In the genomic region with DNA sequence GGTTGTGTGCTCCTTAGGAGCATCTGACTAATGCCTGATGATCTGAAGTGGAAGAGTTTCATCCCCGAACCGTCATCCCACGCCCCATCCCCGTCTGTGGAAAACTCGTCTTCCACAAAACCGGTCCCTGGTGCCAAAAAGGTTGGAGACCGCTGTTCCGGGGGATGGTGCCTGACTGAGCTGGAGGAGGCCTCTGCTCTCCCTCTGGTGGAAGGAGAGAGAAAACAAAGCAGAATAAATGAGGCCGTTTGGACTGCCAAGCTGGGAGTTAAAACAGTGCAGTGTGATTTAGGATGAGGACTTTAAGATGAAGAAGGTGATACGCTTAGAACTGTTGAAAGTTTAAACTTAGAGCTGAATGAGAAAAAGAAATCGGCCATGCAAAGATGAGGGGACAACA, we compare ENCODE assay signal across 22 cellular contexts. TPM values are rescaled to one million over a fixed set of nuclear protein-coding genes. Genes with fewer than 3 reads are reported as not detected.
"Had no signal": no experiment of that assay in that cellular context is flagged by ENCODE, and none has a peak within 500 bp of the region (broad histone marks: within the 10 kb centered on the region; RNA-seq: fewer than 3 reads in every experiment).

No MANE protein-coding gene starts in this region.

RNA-seq across cellular contexts. Expression of gene CTAG1B, which starts 14.6 kb away (rescaled TPM):
- total RNA-seq: activated B cell treated with CpG ODN at 0.5 μM for 24 hours; activated CD4-positive, alpha-beta memory T cell treated with anti-CD3 and anti-CD28 coated beads for 36 hours; activated CD4-positive, alpha-beta T cell treated with anti-CD3 and anti-CD28 coated beads, Interleukin-2, amount 10 ng/mL, durations not matched to agents 24 days and 14 days; activated CD8-positive, alpha-beta memory T cell treated with anti-CD3 and anti-CD28 coated beads for 36 hours; activated CD8-positive, alpha-beta T cell treated with anti-CD3 and anti-CD28 coated beads for 36 hours; activated naive CD4-positive, alpha-beta T cell treated with anti-CD3 and anti-CD28 coated beads for 36 hours; activated naive CD4-positive, alpha-beta T cell treated with anti-CD3 and anti-CD28 coated beads, Interleukin-2, amount 50 U/mL, for 72 hours; activated naive CD8-positive, alpha-beta T cell treated with anti-CD3 and anti-CD28 coated beads for 36 hours; activated T-cell treated with anti-CD3 and anti-CD28 coated beads, Interleukin-2, amount 50 U/mL, for 4 hours; activated T-cell treated with anti-CD3 and anti-CD28 coated beads, Interleukin-2, amount 50 U/mL, for 72 hours; activated T-helper 1 cell treated with anti-CD3 and anti-CD28 coated beads, Interleukin-12 subunit alpha, Interleukin-12 subunit beta, Interleukin-2, Interleukin-4 antibody, amounts not matched to agents 30 ng/mL and 10 ng/mL and 1 ng/mL, durations not matched to agents 14 hours and 24 hours and 36 hours; activated T-helper 17 cell treated with anti-CD3 and anti-CD28 coated beads, Interleukin-2, amount 50 U/mL, for 72 hours; adrenal gland; aorta; astrocyte; body of pancreas; cardiac septum; cerebellum; T-helper 1 cell treated with Interleukin-12 subunit alpha and Interleukin-12 subunit beta and Interleukin-4 antibody, amounts not matched to agents 30 ng/mL and 1 ng/mL, for 36 hours; T-helper 17 cell; T-helper 2 cell treated with Interferon-gamma antibody and Interleukin-4, amounts not matched to agents 100 ng/mL and 5 ng/mL, for 36 hours had no signal
- polyA plus RNA-seq: aorta had no signal

RNA-seq across cellular contexts. Expression of gene CTAG2, which starts 19.7 kb away (rescaled TPM):
- total RNA-seq: activated B cell treated with CpG ODN at 0.5 μM for 24 hours; activated CD4-positive, alpha-beta memory T cell treated with anti-CD3 and anti-CD28 coated beads for 36 hours; activated CD4-positive, alpha-beta T cell treated with anti-CD3 and anti-CD28 coated beads, Interleukin-2, amount 10 ng/mL, durations not matched to agents 24 days and 14 days; activated CD8-positive, alpha-beta T cell treated with anti-CD3 and anti-CD28 coated beads for 36 hours; activated naive CD4-positive, alpha-beta T cell treated with anti-CD3 and anti-CD28 coated beads for 36 hours; activated naive CD4-positive, alpha-beta T cell treated with anti-CD3 and anti-CD28 coated beads, Interleukin-2, amount 50 U/mL, for 72 hours; activated T-cell treated with anti-CD3 and anti-CD28 coated beads, Interleukin-2, amount 50 U/mL, for 72 hours; activated T-helper 1 cell treated with anti-CD3 and anti-CD28 coated beads, Interleukin-12 subunit alpha, Interleukin-12 subunit beta, Interleukin-2, Interleukin-4 antibody, amounts not matched to agents 30 ng/mL and 10 ng/mL and 1 ng/mL, durations not matched to agents 14 hours and 24 hours and 36 hours; activated T-helper 17 cell treated with anti-CD3 and anti-CD28 coated beads, Interleukin-2, amount 50 U/mL, for 72 hours; aorta; astrocyte; body of pancreas; breast epithelium; cardiac septum; cerebellum; T-helper 1 cell treated with Interleukin-12 subunit alpha and Interleukin-12 subunit beta and Interleukin-4 antibody, amounts not matched to agents 30 ng/mL and 1 ng/mL, for 36 hours; T-helper 17 cell; T-helper 2 cell treated with Interferon-gamma antibody and Interleukin-4, amounts not matched to agents 100 ng/mL and 5 ng/mL, for 36 hours had no signal

RNA-seq across cellular contexts. Expression of gene CTAG1A, which starts 48.7 kb away (rescaled TPM):
- total RNA-seq: activated B cell treated with CpG ODN at 0.5 μM for 24 hours; activated CD4-positive, alpha-beta memory T cell treated with anti-CD3 and anti-CD28 coated beads for 36 hours; activated CD4-positive, alpha-beta T cell treated with anti-CD3 and anti-CD28 coated beads, Interleukin-2, amount 10 ng/mL, durations not matched to agents 24 days and 14 days; activated CD8-positive, alpha-beta memory T cell treated with anti-CD3 and anti-CD28 coated beads for 36 hours; activated CD8-positive, alpha-beta T cell treated with anti-CD3 and anti-CD28 coated beads for 36 hours; activated naive CD4-positive, alpha-beta T cell treated with anti-CD3 and anti-CD28 coated beads for 36 hours; activated naive CD4-positive, alpha-beta T cell treated with anti-CD3 and anti-CD28 coated beads, Interleukin-2, amount 50 U/mL, for 72 hours; activated naive CD8-positive, alpha-beta T cell treated with anti-CD3 and anti-CD28 coated beads for 36 hours; activated T-cell treated with anti-CD3 and anti-CD28 coated beads, Interleukin-2, amount 50 U/mL, for 4 hours; activated T-cell treated with anti-CD3 and anti-CD28 coated beads, Interleukin-2, amount 50 U/mL, for 72 hours; activated T-helper 1 cell treated with anti-CD3 and anti-CD28 coated beads, Interleukin-12 subunit alpha, Interleukin-12 subunit beta, Interleukin-2, Interleukin-4 antibody, amounts not matched to agents 30 ng/mL and 10 ng/mL and 1 ng/mL, durations not matched to agents 14 hours and 24 hours and 36 hours; activated T-helper 17 cell treated with anti-CD3 and anti-CD28 coated beads, Interleukin-2, amount 50 U/mL, for 72 hours; adrenal gland; aorta; astrocyte; body of pancreas; cardiac septum; cerebellum; T-helper 1 cell treated with Interleukin-12 subunit alpha and Interleukin-12 subunit beta and Interleukin-4 antibody, amounts not matched to agents 30 ng/mL and 1 ng/mL, for 36 hours; T-helper 17 cell; T-helper 2 cell treated with Interferon-gamma antibody and Interleukin-4, amounts not matched to agents 100 ng/mL and 5 ng/mL, for 36 hours had no signal
- polyA plus RNA-seq: aorta had no signal
